26 cellular contexts compared by ENCODE assay signal in genomic region chr4:80424225-80424581, GRCh38.
"Had no signal": no experiment of that assay in that cellular context is flagged by ENCODE, and none has a peak within 500 bp of the region (broad histone marks: within the 10 kb centered on the region; RNA-seq: fewer than 3 reads in every experiment).

No MANE protein-coding gene starts in this region.

- H2AFZ ChIP-seq: neural progenitor cell, parathyroid adenoma had no signal

- H3K9ac ChIP-seq: neural progenitor cell, parathyroid adenoma had no signal

- H3K27me3 Mint-ChIP-seq: activated B cell treated with CpG ODN at 0.5 μM for 24 hours; activated naive CD4-positive, alpha-beta T cell treated with anti-CD3 and anti-CD28 coated beads, Interleukin-2, amount 50 U/mL, for 24 hours had no signal

- H3K36me3 ChIP-seq: heart left ventricle, neural progenitor cell, transverse colon had no signal

- H3K27me3 ChIP-seq: dorsolateral prefrontal cortex, heart left ventricle, neural progenitor cell, testis, transverse colon had no signal

- ATAC-seq: activated T-cell treated with anti-CD3 and anti-CD28 coated beads, Interleukin-2, amount 50 U/mL, for 4 hours; naive thymus-derived CD4-positive, alpha-beta T cell; psoas muscle had no signal

- H3K9me3 Mint-ChIP-seq: activated B cell treated with CpG ODN at 0.5 μM for 24 hours; activated naive CD4-positive, alpha-beta T cell treated with anti-CD3 and anti-CD28 coated beads, Interleukin-2, amount 50 U/mL, for 24 hours; activated T-cell treated with anti-CD3 and anti-CD28 coated beads, Interleukin-2, amount 50 U/mL, for 4 hours; activated T-helper 2 cell treated with anti-CD3 and anti-CD28 coated beads, Interferon-gamma antibody, Interleukin-2, Interleukin-4, amounts not matched to agents 10 μg/mL and 5 μg/mL and 100 μg/mL, durations not matched to agents 14 hours and 24 hours and 36 hours; neural progenitor cell; T-helper 2 cell treated with Interferon-gamma antibody and Interleukin-4, amounts not matched to agents 5 μg/mL and 100 μg/mL, for 36 hours had no signal

- H3K4me3 Mint-ChIP-seq: activated B cell treated with CpG ODN at 0.5 μM for 24 hours; activated naive CD4-positive, alpha-beta T cell treated with anti-CD3 and anti-CD28 coated beads, Interleukin-2, amount 50 U/mL, for 24 hours; activated T-cell treated with anti-CD3 and anti-CD28 coated beads, Interleukin-2, amount 50 U/mL, for 4 hours; neural progenitor cell; T-helper 2 cell treated with Interferon-gamma antibody and Interleukin-4, amounts not matched to agents 5 μg/mL and 100 μg/mL, for 36 hours had no signal

- H3K4me1 ChIP-seq: heart left ventricle, neural progenitor cell, parathyroid adenoma, psoas muscle, testis had no signal

- H3K9me3 ChIP-seq: heart left ventricle, psoas muscle, testis, transverse colon had no signal

- H3K27ac ChIP-seq: coronary artery, dorsolateral prefrontal cortex, heart left ventricle, neural progenitor cell, parathyroid adenoma, psoas muscle, testis, transverse colon had no signal

- H3K27ac Mint-ChIP-seq: activated B cell treated with CpG ODN at 0.5 μM for 24 hours; activated naive CD4-positive, alpha-beta T cell treated with anti-CD3 and anti-CD28 coated beads, Interleukin-2, amount 50 U/mL, for 24 hours; activated T-helper 2 cell treated with anti-CD3 and anti-CD28 coated beads, Interferon-gamma antibody, Interleukin-2, Interleukin-4, amounts not matched to agents 10 μg/mL and 5 μg/mL and 100 μg/mL, durations not matched to agents 14 hours and 24 hours and 36 hours; neural progenitor cell; T-helper 2 cell treated with Interferon-gamma antibody and Interleukin-4, amounts not matched to agents 5 μg/mL and 100 μg/mL, for 36 hours had no signal

- H3K79me2 ChIP-seq: parathyroid adenoma had no signal

- H3K4me1 Mint-ChIP-seq: activated B cell treated with CpG ODN at 0.5 μM for 24 hours, neural progenitor cell had no signal

- H3K4me2 ChIP-seq: neural progenitor cell, smooth muscle cell had no signal

- H3K4me3 ChIP-seq: coronary artery, dorsolateral prefrontal cortex, heart left ventricle, neural progenitor cell, psoas muscle, smooth muscle cell, testis, transverse colon had no signal

- DNase-seq: activated B cell treated with CpG ODN at 0.5 μM for 24 hours; activated CD4-positive, alpha-beta T cell treated with anti-CD3 and anti-CD28 coated beads, Interleukin-2, amount 50 U/mL, for 4 hours; activated T-cell treated with anti-CD3 and anti-CD28 coated beads, Interleukin-2, amount 50 U/mL, for 4 hours; anterior cingulate cortex; cerebellar nuclear complex; dorsolateral prefrontal cortex; hypothalamus; midbrain; naive thymus-derived CD4-positive, alpha-beta T cell; occipital lobe; stimulated activated CD4-positive, alpha-beta T cell treated with anti-CD3 and anti-CD28 coated beads, Interleukin-1b, Interleukin-23, amount 100 ng/mL, for 48 hours; stimulated activated CD4-positive, alpha-beta T cell treated with anti-CD3 and anti-CD28 coated beads, Interleukin-4, amount 100 ng/mL, for 4 hours; stimulated activated CD8-positive, alpha-beta memory T cell treated with anti-CD3 and anti-CD28 coated beads, Interleukin-4, amount 100 ng/mL, for 48 hours; stimulated activated naive CD4-positive, alpha-beta T cell; T-helper 1 cell; testis; transverse colon had no signal
